In genomic region chr14:24439830-24440605, GRCh38 we compare ENCODE assay signal across 16 cellular contexts. TPM values are rescaled to one million over a fixed set of nuclear protein-coding genes. Genes with fewer than 3 reads are reported as not detected.
A peak's percentile ranks its signal among the peaks of the same experiment; 100 is the strongest.
DNase-seq lines count a peak whose midpoint lies in the region; ATAC-seq and TF ChIP-seq lines count a peak whose summit lies in the region.
"Had no signal": no experiment of that assay in that cellular context is flagged by ENCODE, and none has a peak within 500 bp of the region (broad histone marks: within the 10 kb centered on the region; RNA-seq: fewer than 3 reads in every experiment).

No MANE protein-coding gene starts in this region.

- no peaks in the 10 kb centered on the region for H3K27me3 Mint-ChIP-seq in activated T-cell treated with anti-CD3 and anti-CD28 coated beads, Interleukin-2, amount 50 U/mL, for 24 hours
- H3K27me3 Mint-ChIP-seq in effector memory CD8-positive, alpha-beta T cell, result no peaks in the 10 kb centered on the region

- H3K4me1 ChIP-seq in Loucy (ENCODE audit: insufficient read depth, low read length, poor library complexity, severe bottlenecking), result peaks cover 65% of the 10 kb centered on the region
- H3K4me1 ChIP-seq in gastrocnemius medialis, result peaks cover 35 to 51% of the 10 kb centered on the region in 2 donors
- H3K4me1 ChIP-seq in MM.1S (ENCODE audit: low read length), result 0 out of 2 replicates have a peak, but pooled peaks cover 3% of the 10 kb centered on the region

- H3K4me3 Mint-ChIP-seq in activated T-cell treated with anti-CD3 and anti-CD28 coated beads, Interleukin-2, amount 50 U/mL, for 24 hours, result peak overlapping the region; percentile 96
- H3K4me3 Mint-ChIP-seq in effector memory CD8-positive, alpha-beta T cell, result no peak overlapping the region

- H3K9me3 Mint-ChIP-seq in activated T-cell treated with anti-CD3 and anti-CD28 coated beads, Interleukin-2, amount 50 U/mL, for 24 hours, result peaks cover 2% of the 10 kb centered on the region
- H3K9me3 Mint-ChIP-seq in effector memory CD8-positive, alpha-beta T cell, result no peaks in the 10 kb centered on the region

- H3K27me3 ChIP-seq in Loucy (ENCODE audit: insufficient read depth, low read length, poor library complexity, severe bottlenecking), result no peaks in the 10 kb centered on the region
- H3K27me3 ChIP-seq in gastrocnemius medialis, result peaks cover 0 to 3% (median 0%) of the 10 kb centered on the region in 3 donors
- H3K27me3 ChIP-seq in MM.1S (replicated peaks; ENCODE audit: insufficient read depth, low read length), result no peaks in the 10 kb centered on the region
- H3K27me3 ChIP-seq: dorsolateral prefrontal cortex, SJSA1 had no signal

- H2AFZ ChIP-seq in Loucy (ENCODE audit: low read length) (no peak overlapping the region), MM.1S (ENCODE audit: low read length) (no peak overlapping the region)

- H3K9me3 ChIP-seq in Loucy (ENCODE audit: insufficient read depth, low read depth, low read length) (no peaks in the 10 kb centered on the region), gastrocnemius medialis (no peaks in the 10 kb centered on the region), MM.1S (replicated peaks; ENCODE audit: insufficient read depth, low read length) (no peaks in the 10 kb centered on the region)
- H3K9me3 ChIP-seq: neutrophil, SJSA1 had no signal

- H4K20me1 ChIP-seq in Loucy (ENCODE audit: insufficient read depth, low read length, poor library complexity, severe bottlenecking) (peaks cover 8% of the 10 kb centered on the region), MM.1S (ENCODE audit: insufficient read depth, low read length) (no peaks in the 10 kb centered on the region)

- no peak for TF ChIP-seq POLR2A in gastrocnemius medialis (IDR thresholded peaks at IDR 0.05)

- H3F3A ChIP-seq in Loucy (ENCODE audit: low read depth) (0 out of 2 replicates have a peak, but pooled peaks cover 5% of the 10 kb centered on the region), MM.1S (ENCODE audit: insufficient read depth, low read length) (peaks cover 5% of the 10 kb centered on the region)

- in situ Hi-C loops in gastrocnemius medialis (cut with MboI; ENCODE audit: low sequenced_read_pairs in 4 of 4), result loop anchor here (5.0 to 25.0 kb wide), 5 partner anchors 105 to 1128 kb away; partner anchors contain the start of genes GMPR2 (in 3 of the 4), NEDD8 (in 3 of the 4), ADCY4 (in 1 of the 4) and BCL2L2 (in 1 of the 4)

- H3K9ac ChIP-seq in Loucy (ENCODE audit: low read depth, low read length, poor library complexity, severe bottlenecking) (peak overlapping the region; percentile 96), MM.1S (ENCODE audit: low read length) (no peak overlapping the region)

- intact Hi-C loops in gastrocnemius medialis (cut with DNase I; ENCODE audit: low total_unique reads), result loop anchor here (5.0 to 10.0 kb wide), 3 partner anchors 128 to 965 kb away; partner anchors contain the start of genes LTB4R, LTB4R2, THTPA and ZFHX2

- peaks cover 8% of the 10 kb centered on the region; the same call in 1 of the 2 replicates for H3K36me3 ChIP-seq in Loucy (ENCODE audit: insufficient read depth, low read length)
- peaks cover 0 to 51% of the 10 kb centered on the region in 2 donors for H3K36me3 ChIP-seq in gastrocnemius medialis
- 0 out of 2 replicates have a peak, but pooled peaks cover 2% of the 10 kb centered on the region for H3K36me3 ChIP-seq in MM.1S (replicated peaks; ENCODE audit: insufficient read depth, low read length)

- no peak for TF ChIP-seq CTCF in Loucy (conservative IDR thresholded peaks at IDR 0.05; ENCODE audit: low read length)
- TF ChIP-seq CTCF in gastrocnemius medialis (IDR thresholded peaks at IDR 0.05 in 4 of 5, conservative IDR thresholded peaks at IDR 0.05 in 1 of 5), result no peak
- no peak for TF ChIP-seq CTCF in MM.1S (IDR thresholded peaks at IDR 0.05; ENCODE audit: low read length)

- H3K4me1 Mint-ChIP-seq in activated T-cell treated with anti-CD3 and anti-CD28 coated beads, Interleukin-2, amount 50 U/mL, for 24 hours (ENCODE audit: low read depth), result peaks cover 59% of the 10 kb centered on the region
- peaks cover 38 to 41% of the 10 kb centered on the region in 2 donors for H3K4me1 Mint-ChIP-seq in effector memory CD8-positive, alpha-beta T cell (ENCODE audit: low read depth in 2 of 2)

- peak overlapping the region; percentile 99 for H3K27ac Mint-ChIP-seq in activated T-cell treated with anti-CD3 and anti-CD28 coated beads, Interleukin-2, amount 50 U/mL, for 24 hours
- H3K27ac Mint-ChIP-seq in effector memory CD8-positive, alpha-beta T cell, result peak overlapping the region; percentile 75 to 94

- H3K4me3 ChIP-seq in Loucy (ENCODE audit: low read length, poor library complexity, severe bottlenecking), result peak overlapping the region; percentile 91
- H3K4me3 ChIP-seq in gastrocnemius medialis, result no peak overlapping the region
- H3K4me3 ChIP-seq in MM.1S (ENCODE audit: low read length), result no peak overlapping the region
- H3K4me3 ChIP-seq: SJSA1 had no signal

- H3K27ac ChIP-seq in gastrocnemius medialis (peak overlapping the region in 3 of 4 donors; percentile 2 to 99 (median 22)), MM.1S (ENCODE audit: low read length) (no peak overlapping the region)
- H3K27ac ChIP-seq: neutrophil, SJSA1 had no signal

- H3K79me2 ChIP-seq in Loucy (ENCODE audit: insufficient read depth, low read length) (peaks cover 45% of the 10 kb centered on the region), MM.1S (ENCODE audit: low read length) (no peaks in the 10 kb centered on the region; the same call in 1 of the 2 replicates)

- H3K36me3 Mint-ChIP-seq in activated T-cell treated with anti-CD3 and anti-CD28 coated beads, Interleukin-2, amount 50 U/mL, for 24 hours (ENCODE audit: low read depth), result peaks cover 86% of the 10 kb centered on the region
- peaks cover 52% of the 10 kb centered on the region for H3K36me3 Mint-ChIP-seq in effector memory CD8-positive, alpha-beta T cell (ENCODE audit: insufficient read depth)

- H3K9me2 ChIP-seq in Loucy (replicated peaks; ENCODE audit: low read depth, low read length) (no peaks in the 10 kb centered on the region), MM.1S (replicated peaks; ENCODE audit: insufficient read depth, low read length) (no peaks in the 10 kb centered on the region)

- no peak for DNase-seq in activated T-cell treated with anti-CD3 and anti-CD28 coated beads, Interleukin-2, amount 50 U/mL, for 24 hours
- DNase-seq in activated T-cell treated with anti-CD3 and anti-CD28 coated beads for 4 hours, result no peak
- no peak for DNase-seq in effector memory CD8-positive, alpha-beta T cell
- no peak for DNase-seq in gastrocnemius medialis
- DNase-seq in DMS79 treated with DMSO at 0.1 percent for 48 hours (lab: John Stamatoyannopoulos, UW), result no peak
- no peak for DNase-seq in NCI-H128 (lab: John Stamatoyannopoulos, UW; ENCODE audit: unreplicated experiment)
- no peak for DNase-seq in MM.1S
- DNase-seq: activated CD4-positive, CD25-positive, alpha-beta regulatory T cell; activated gamma-delta T cell; dorsolateral prefrontal cortex; EL; NCI-H1417 treated with DMSO at 0.1 percent for 48 hours; NCI-H748 treated with DMSO at 0.1 percent for 48 hours had no signal

- no peak for ATAC-seq in effector memory CD8-positive, alpha-beta T cell (replicated peaks)
- no peak for ATAC-seq in gastrocnemius medialis

- H3K4me2 ChIP-seq in Loucy (ENCODE audit: low read depth, low read length, poor library complexity, severe bottlenecking) (peak overlapping the region; percentile 97), MM.1S (ENCODE audit: low read depth, low read length) (no peak overlapping the region)

RNA-seq across cellular contexts. Expression of gene SDR39U1, which starts 2.6 kb away (rescaled TPM):
- 10 to 100 TPM; 21.7 to 51.4 (median 38.3) TPM for total RNA-seq in gastrocnemius medialis

RNA-seq across cellular contexts. Expression of gene KHNYN, which starts 10.3 kb away (rescaled TPM):
- 10 to 100 TPM; 35.1 to 50.5 (median 44.7) TPM for total RNA-seq in gastrocnemius medialis

RNA-seq across cellular contexts. Expression of gene CBLN3, which starts 10.6 kb away (rescaled TPM):
- under 1 TPM in 3 of 4 donors, not detected in 1; 0.16 to 0.36 (median 0.24) TPM for total RNA-seq in gastrocnemius medialis

RNA-seq across cellular contexts. Expression of gene NYNRIN, which starts 41.2 kb away (rescaled TPM):
- total RNA-seq in gastrocnemius medialis, result 1 to 10 TPM in 3 of 4 donors, under 1 TPM in 1; 0.87 to 3.7 (median 2.1) TPM
